7 cellular contexts compared by ENCODE assay signal in genomic region chr10:18109471-18109870, GRCh38. TPM values are rescaled to one million over a fixed set of nuclear protein-coding genes. Genes with fewer than 3 reads are reported as not detected.
"Had no signal": no experiment of that assay in that cellular context is flagged by ENCODE, and none has a peak within 500 bp of the region (broad histone marks: within the 10 kb centered on the region; RNA-seq: fewer than 3 reads in every experiment).

No MANE protein-coding gene starts in this region.

- H3K4me3 Mint-ChIP-seq: GM23338, H9 had no signal

- H3K27ac Mint-ChIP-seq: GM23338, H9 had no signal

- DNase-seq: H9, HCEC 1CT, IMR-90, KG1 had no signal

- H3K4me2 ChIP-seq: GM23338 had no signal

- H2AFZ ChIP-seq: GM23338 had no signal

- H3K4me1 Mint-ChIP-seq: GM23338, H9 had no signal

- H3K4me3 ChIP-seq: GM23338, K562 had no signal

- ATAC-seq: GM23338, K562 had no signal

- H3K9me3 Mint-ChIP-seq: GM23338, H9 had no signal

RNA-seq across cellular contexts. Expression of gene CACNB2, which starts 30.8 kb away (rescaled TPM):
- total RNA-seq: HT-29, K562 had no signal
